9 cellular contexts compared by ENCODE assay signal in the genomic region with DNA sequence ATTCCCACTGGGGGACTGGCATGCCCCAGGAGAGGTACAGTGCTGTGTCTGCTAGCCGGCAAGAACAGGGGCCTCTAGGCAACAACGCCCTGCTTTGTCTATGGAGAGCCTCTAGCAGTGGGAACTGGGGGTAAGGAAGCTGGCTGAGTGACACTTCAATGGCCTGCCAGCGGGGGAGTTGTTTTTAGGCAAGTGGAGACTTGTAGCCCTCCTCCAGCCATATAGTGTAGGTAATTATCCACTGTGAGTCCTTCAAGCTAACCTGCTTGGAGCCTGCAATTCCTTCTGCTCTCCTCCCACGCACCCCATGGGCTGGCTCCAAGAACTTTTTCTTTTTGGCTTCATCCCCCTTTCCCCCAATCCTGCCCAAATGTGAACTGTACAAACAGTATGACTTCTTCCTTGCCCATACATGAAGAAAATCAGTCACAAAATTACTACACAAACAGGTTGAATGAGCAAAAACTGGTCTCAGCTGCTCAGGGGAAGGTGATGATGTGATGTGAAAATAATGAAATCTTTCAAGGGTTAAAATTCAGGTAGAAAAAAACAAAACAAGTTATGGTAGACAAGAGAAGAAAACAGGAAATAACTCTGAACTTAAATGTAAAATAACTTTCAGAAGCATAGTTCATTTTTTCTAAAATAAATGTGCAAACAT. TPM values are rescaled to one million over a fixed set of nuclear protein-coding genes. Genes with fewer than 3 reads are reported as not detected.
DNase-seq lines count a peak whose midpoint lies in the region; ATAC-seq and TF ChIP-seq lines count a peak whose summit lies in the region.
"Had no signal": no experiment of that assay in that cellular context is flagged by ENCODE, and none has a peak within 500 bp of the region (broad histone marks: within the 10 kb centered on the region; RNA-seq: fewer than 3 reads in every experiment).

No MANE protein-coding gene starts in this region.

- H3K27ac Mint-ChIP-seq in activated CD4-positive, alpha-beta memory T cell treated with anti-CD3 and anti-CD28 coated beads for 36 hours = peak overlapping the region; percentile 78
- H3K27ac Mint-ChIP-seq in activated CD4-positive, alpha-beta memory T cell treated with anti-CD3 and anti-CD28 coated beads, Interleukin-2, amount 10 ng/mL, durations not matched to agents 7 days and 5 days = no peak overlapping the region
- peak overlapping the region; percentile 88 to 91 for H3K27ac Mint-ChIP-seq in activated naive CD4-positive, alpha-beta T cell treated with anti-CD3 and anti-CD28 coated beads, Interleukin-2, amount 50 U/mL, for 72 hours

- no peaks in the 10 kb centered on the region for H3K27me3 ChIP-seq in esophagus squamous epithelium
- H3K27me3 ChIP-seq: tibial nerve had no signal

- ATAC-seq in activated naive CD4-positive, alpha-beta T cell treated with anti-CD3 and anti-CD28 coated beads, Interleukin-2, amount 50 U/mL, for 72 hours = peak; percentile 37 to 56
- ATAC-seq in HG03442 (IDR thresholded peaks at IDR 0.05; ENCODE audit: unreplicated experiment) (no peak), GM21723 (IDR thresholded peaks at IDR 0.05; ENCODE audit: unreplicated experiment) (no peak)

- DNase-seq in activated CD4-positive, alpha-beta memory T cell treated with anti-CD3 and anti-CD28 coated beads for 36 hours = peak; percentile 39
- DNase-seq in activated CD4-positive, alpha-beta memory T cell treated with anti-CD3 and anti-CD28 coated beads, Interleukin-2, amount 10 ng/mL, durations not matched to agents 7 days and 5 days = no peak
- peak; percentile 62 to 98 (median 94) for DNase-seq in NCI-H1417 (lab: John Stamatoyannopoulos, UW)
- no peak for DNase-seq in activated naive CD4-positive, alpha-beta T cell treated with anti-CD3 and anti-CD28 coated beads, Interleukin-2, amount 50 U/mL, for 72 hours (ENCODE audit: low spot score in 2 of 2)
- peak; percentile 59 for DNase-seq in retina
- DNase-seq in esophagus squamous epithelium (lab: John Stamatoyannopoulos, UW) = no peak

- POLR2A ChIA-PET in activated CD4-positive, alpha-beta memory T cell treated with anti-CD3 and anti-CD28 coated beads for 36 hours (lab: Charles Lee) = no interaction called here
- POLR2A ChIA-PET in activated CD4-positive, alpha-beta memory T cell treated with anti-CD3 and anti-CD28 coated beads, Interleukin-2, amount 10 ng/mL, durations not matched to agents 7 days and 5 days (lab: Charles Lee) = interaction anchor here (1.7 kb wide), 1 partner anchor 20 kb away, joined by 3 read pairs; no protein-coding TSS in a partner anchor

- intact Hi-C loops in activated CD4-positive, alpha-beta memory T cell treated with anti-CD3 and anti-CD28 coated beads for 36 hours (cut with micrococcal nuclease) = no loop called here
- intact Hi-C loops in esophagus squamous epithelium (cut with DNase I) = no loop called here

- CTCF ChIA-PET in activated CD4-positive, alpha-beta memory T cell treated with anti-CD3 and anti-CD28 coated beads for 36 hours (lab: Charles Lee) = interaction anchor here (0.9 to 1.3 kb wide), 2 partner anchors 46 to 105 kb away, joined by 4 read pairs; no protein-coding TSS in a partner anchor
- CTCF ChIA-PET in activated CD4-positive, alpha-beta memory T cell treated with anti-CD3 and anti-CD28 coated beads, Interleukin-2, amount 10 ng/mL, durations not matched to agents 7 days and 5 days (lab: Charles Lee) = no interaction called here

- no peaks in the 10 kb centered on the region for H3K9me3 Mint-ChIP-seq in activated CD4-positive, alpha-beta memory T cell treated with anti-CD3 and anti-CD28 coated beads for 36 hours
- no peaks in the 10 kb centered on the region for H3K9me3 Mint-ChIP-seq in activated CD4-positive, alpha-beta memory T cell treated with anti-CD3 and anti-CD28 coated beads, Interleukin-2, amount 10 ng/mL, durations not matched to agents 7 days and 5 days
- H3K9me3 Mint-ChIP-seq in activated naive CD4-positive, alpha-beta T cell treated with anti-CD3 and anti-CD28 coated beads, Interleukin-2, amount 50 U/mL, for 72 hours = no peaks in the 10 kb centered on the region

- peaks cover 8% of the 10 kb centered on the region for H3K36me3 Mint-ChIP-seq in activated CD4-positive, alpha-beta memory T cell treated with anti-CD3 and anti-CD28 coated beads for 36 hours
- peaks cover 22% of the 10 kb centered on the region for H3K36me3 Mint-ChIP-seq in activated CD4-positive, alpha-beta memory T cell treated with anti-CD3 and anti-CD28 coated beads, Interleukin-2, amount 10 ng/mL, durations not matched to agents 7 days and 5 days (ENCODE audit: low read depth)
- H3K36me3 Mint-ChIP-seq in activated naive CD4-positive, alpha-beta T cell treated with anti-CD3 and anti-CD28 coated beads, Interleukin-2, amount 50 U/mL, for 72 hours = peaks cover 11 to 41% of the 10 kb centered on the region in 2 donors

- 36 to 53% methylated on average over 4 of the region's 4 CpGs for WGBS in esophagus squamous epithelium, 2 donors

- peaks cover 0 to 13% (median 0%) of the 10 kb centered on the region in 3 donors for H3K4me1 ChIP-seq in esophagus squamous epithelium
- H3K4me1 ChIP-seq: tibial nerve had no signal

- no peak overlapping the region for H3K4me3 Mint-ChIP-seq in activated CD4-positive, alpha-beta memory T cell treated with anti-CD3 and anti-CD28 coated beads for 36 hours
- H3K4me3 Mint-ChIP-seq in activated CD4-positive, alpha-beta memory T cell treated with anti-CD3 and anti-CD28 coated beads, Interleukin-2, amount 10 ng/mL, durations not matched to agents 7 days and 5 days = no peak overlapping the region

- no peaks in the 10 kb centered on the region for H3K9me3 ChIP-seq in esophagus squamous epithelium
- H3K9me3 ChIP-seq: tibial nerve had no signal

- no peak for TF ChIP-seq POLR2A in esophagus squamous epithelium (IDR thresholded peaks at IDR 0.05)

- no peaks in the 10 kb centered on the region for H3K36me3 ChIP-seq in esophagus squamous epithelium
- H3K36me3 ChIP-seq: tibial nerve had no signal

- TF ChIP-seq CTCF in esophagus squamous epithelium (IDR thresholded peaks at IDR 0.05) = no peak

- H3K4me1 Mint-ChIP-seq in activated CD4-positive, alpha-beta memory T cell treated with anti-CD3 and anti-CD28 coated beads for 36 hours (ENCODE audit: low read depth) = peaks cover 81% of the 10 kb centered on the region
- peaks cover 44% of the 10 kb centered on the region for H3K4me1 Mint-ChIP-seq in activated CD4-positive, alpha-beta memory T cell treated with anti-CD3 and anti-CD28 coated beads, Interleukin-2, amount 10 ng/mL, durations not matched to agents 7 days and 5 days

- no peaks in the 10 kb centered on the region for H3K27me3 Mint-ChIP-seq in activated CD4-positive, alpha-beta memory T cell treated with anti-CD3 and anti-CD28 coated beads for 36 hours
- no peaks in the 10 kb centered on the region for H3K27me3 Mint-ChIP-seq in activated CD4-positive, alpha-beta memory T cell treated with anti-CD3 and anti-CD28 coated beads, Interleukin-2, amount 10 ng/mL, durations not matched to agents 7 days and 5 days

- no peak overlapping the region for H3K27ac ChIP-seq in esophagus squamous epithelium
- H3K27ac ChIP-seq: tibial nerve had no signal

- H3K4me3 ChIP-seq in esophagus squamous epithelium = no peak overlapping the region
- H3K4me3 ChIP-seq: tibial nerve had no signal

RNA-seq across cellular contexts. Expression of gene LEF1, which starts 33.1 kb away (rescaled TPM):
- 100 to 1,000 TPM; 111 to 122 TPM for total RNA-seq in activated CD4-positive, alpha-beta memory T cell treated with anti-CD3 and anti-CD28 coated beads for 36 hours
- total RNA-seq in activated CD4-positive, alpha-beta memory T cell treated with anti-CD3 and anti-CD28 coated beads, Interleukin-2, amount 10 ng/mL, durations not matched to agents 7 days and 5 days = 10 to 100 TPM; 67.4 to 68.2 TPM
- total RNA-seq in activated naive CD4-positive, alpha-beta T cell treated with anti-CD3 and anti-CD28 coated beads, Interleukin-2, amount 50 U/mL, for 72 hours = 100 to 1,000 TPM; 205 to 291 TPM
- total RNA-seq in esophagus squamous epithelium = 10 to 100 TPM in 2 of 4 donors, 1 to 10 TPM in 2; 8.0 to 13.9 (median 10.1) TPM

Comparison
In these comparisons a context has a peak if more than half of its experiments do, and no peak if none do; other contexts are left out.
1. DNase-seq: peak in activated CD4-positive, alpha-beta memory T cell treated with anti-CD3 and anti-CD28 coated beads for 36 hours (single experiment), NCI-H1417 (3 of 3) and retina (single experiment); none in activated CD4-positive, alpha-beta memory T cell treated with anti-CD3 and anti-CD28 coated beads, Interleukin-2, amount 10 ng/mL, durations not matched to agents 7 days and 5 days (single experiment), activated naive CD4-positive, alpha-beta T cell treated with anti-CD3 and anti-CD28 coated beads, Interleukin-2, amount 50 U/mL, for 72 hours (0 of 2) and esophagus squamous epithelium (single experiment).
2. ATAC-seq: peak in activated naive CD4-positive, alpha-beta T cell treated with anti-CD3 and anti-CD28 coated beads, Interleukin-2, amount 50 U/mL, for 72 hours (2 of 2); none in HG03442 (single experiment) and GM21723 (single experiment).
3. RNA of gene LEF1, which starts 33.1 kb away (total RNA-seq): 205 to 291 TPM in activated naive CD4-positive, alpha-beta T cell treated with anti-CD3 and anti-CD28 coated beads, Interleukin-2, amount 50 U/mL, for 72 hours, 111 to 122 TPM in activated CD4-positive, alpha-beta memory T cell treated with anti-CD3 and anti-CD28 coated beads for 36 hours and 67.4 to 68.2 TPM in activated CD4-positive, alpha-beta memory T cell treated with anti-CD3 and anti-CD28 coated beads, Interleukin-2, amount 10 ng/mL, durations not matched to agents 7 days and 5 days; 8.0 to 13.9 TPM in esophagus squamous epithelium; every median in the first group is over 4 times any median in the second.